1 cellular context compared by ENCODE assay signal in genomic region chr17:17041571-17042380, GRCh38.
A peak's percentile ranks its signal among the peaks of the same experiment; 100 is the strongest.
TF ChIP-seq lines count a peak whose summit lies in the region.

No MANE protein-coding gene starts in this region.

TF ChIP-seq in GM23338, 12 proteins besides CTCF, POLR2A, EP300 and RAD21:
- TF ChIP-seq POLR2AphosphoS5 (IDR thresholded peaks at IDR 0.05; ENCODE audit: low read depth) (no peak), CREB1 (CRISPR knock-in tag; IDR thresholded peaks at IDR 0.05; ENCODE audit: low read depth) (peak; percentile 49; the same call in 1 of the 2 replicates), ZNF462 (CRISPR knock-in tag; IDR thresholded peaks at IDR 0.05) (no peak)
